ENCODE assay signal across 29 cellular contexts in genomic region chr20:13422637-13423036, GRCh38.
A peak's percentile ranks its signal among the peaks of the same experiment; 100 is the strongest.
DNase-seq lines count a peak whose midpoint lies in the region; ATAC-seq and TF ChIP-seq lines count a peak whose summit lies in the region.
"Had no signal": no experiment of that assay in that cellular context is flagged by ENCODE, and none has a peak within 500 bp of the region (broad histone marks: within the 10 kb centered on the region; RNA-seq: fewer than 3 reads in every experiment).

No MANE protein-coding gene starts in this region.

- H3K9me3 ChIP-seq in mammary epithelial cell (replicated peaks; ENCODE audit: insufficient read depth, low read length): no peaks in the 10 kb centered on the region
- H3K9me3 ChIP-seq: left lung, psoas muscle, SJSA1, vagina had no signal

- no peaks in the 10 kb centered on the region for H3K79me2 ChIP-seq in mammary epithelial cell (ENCODE audit: insufficient read depth, low read length)

- no peak overlapping the region for H3K4me3 Mint-ChIP-seq in activated T-helper 2 cell treated with anti-CD3 and anti-CD28 coated beads, Interferon-gamma antibody, Interleukin-2, Interleukin-4, amounts not matched to agents 10 μg/mL and 5 μg/mL and 100 μg/mL, durations not matched to agents 14 hours and 24 hours and 36 hours (ENCODE audit: low read depth)
- H3K4me3 Mint-ChIP-seq: activated CD4-positive, alpha-beta memory T cell treated with anti-CD3 and anti-CD28 coated beads, Interleukin-2, amount 10 ng/mL, durations not matched to agents 7 days and 5 days; B cell; CD8-positive, alpha-beta memory T cell; naive thymus-derived CD8-positive, alpha-beta T cell; stimulated activated naive CD8-positive, alpha-beta T cell treated with anti-CD3 and anti-CD28 coated beads, Interleukin-15, amount 100 ng/mL, for 72 hours had no signal

- H3K9ac ChIP-seq in mammary epithelial cell (ENCODE audit: insufficient read depth, low read length): no peak overlapping the region

- no peaks in the 10 kb centered on the region for H4K20me1 ChIP-seq in mammary epithelial cell (ENCODE audit: insufficient read depth, low read length)

- peaks cover 1% of the 10 kb centered on the region for H3K36me3 ChIP-seq in mammary epithelial cell (ENCODE audit: insufficient read depth, low read length)
- H3K36me3 ChIP-seq: left lung, SJSA1, vagina had no signal

- intact Hi-C loops in mammary epithelial cell (cut with micrococcal nuclease): no loop called here
- intact Hi-C loops in activated T-helper 2 cell treated with anti-CD3 and anti-CD28 coated beads, Interferon-gamma antibody, Interleukin-2, Interleukin-4, amounts not matched to agents 10 μg/mL and 5 μg/mL and 100 μg/mL, durations not matched to agents 14 hours and 24 hours and 36 hours (cut with micrococcal nuclease): no loop called here

- H3K4me1 Mint-ChIP-seq in activated T-helper 2 cell treated with anti-CD3 and anti-CD28 coated beads, Interferon-gamma antibody, Interleukin-2, Interleukin-4, amounts not matched to agents 10 μg/mL and 5 μg/mL and 100 μg/mL, durations not matched to agents 14 hours and 24 hours and 36 hours (ENCODE audit: low read depth): peaks cover 6% of the 10 kb centered on the region
- H3K4me1 Mint-ChIP-seq: activated CD4-positive, alpha-beta memory T cell treated with anti-CD3 and anti-CD28 coated beads, Interleukin-2, amount 10 ng/mL, durations not matched to agents 7 days and 5 days; B cell; stimulated activated naive CD8-positive, alpha-beta T cell treated with anti-CD3 and anti-CD28 coated beads, Interleukin-15, amount 100 ng/mL, for 72 hours had no signal

- peaks cover 12% of the 10 kb centered on the region for H3K36me3 Mint-ChIP-seq in activated T-helper 2 cell treated with anti-CD3 and anti-CD28 coated beads, Interferon-gamma antibody, Interleukin-2, Interleukin-4, amounts not matched to agents 10 μg/mL and 5 μg/mL and 100 μg/mL, durations not matched to agents 14 hours and 24 hours and 36 hours (ENCODE audit: low read depth)

- H3K27me3 Mint-ChIP-seq in activated T-helper 2 cell treated with anti-CD3 and anti-CD28 coated beads, Interferon-gamma antibody, Interleukin-2, Interleukin-4, amounts not matched to agents 10 μg/mL and 5 μg/mL and 100 μg/mL, durations not matched to agents 14 hours and 24 hours and 36 hours (ENCODE audit: low read depth): no peaks in the 10 kb centered on the region
- H3K27me3 Mint-ChIP-seq: activated CD4-positive, alpha-beta memory T cell treated with anti-CD3 and anti-CD28 coated beads, Interleukin-2, amount 10 ng/mL, durations not matched to agents 7 days and 5 days; B cell; CD8-positive, alpha-beta memory T cell; naive thymus-derived CD8-positive, alpha-beta T cell; stimulated activated naive CD8-positive, alpha-beta T cell treated with anti-CD3 and anti-CD28 coated beads, Interleukin-15, amount 100 ng/mL, for 72 hours had no signal

- ATAC-seq in left lobe of liver: peak; percentile 23
- no peak for ATAC-seq in GM21786 (IDR thresholded peaks at IDR 0.05; ENCODE audit: unreplicated experiment)
- ATAC-seq: left lung; naive thymus-derived CD8-positive, alpha-beta T cell; psoas muscle; stimulated activated naive CD8-positive, alpha-beta T cell treated with anti-CD3 and anti-CD28 coated beads, Interleukin-15, amount 100 ng/mL, for 72 hours had no signal

- in situ Hi-C loops in mammary epithelial cell (cut with MboI; ENCODE audit: low sequenced_read_pairs in 2 of 2): no loop called here

- WGBS in mammary epithelial cell (ENCODE audit: low coverage, missing lambda C conversion rate): 100% methylated on average over 1 of the region's 1 CpG

- H3K4me3 ChIP-seq in mammary epithelial cell (replicated peaks in 1 of 3; ENCODE audit: insufficient read depth in 1 of 3, low read depth in 2 of 3, low read length in 3 of 3): no peak overlapping the region
- H3K4me3 ChIP-seq: left lung, psoas muscle, SJSA1, vagina had no signal

- no peak overlapping the region for H3K27ac Mint-ChIP-seq in activated T-helper 2 cell treated with anti-CD3 and anti-CD28 coated beads, Interferon-gamma antibody, Interleukin-2, Interleukin-4, amounts not matched to agents 10 μg/mL and 5 μg/mL and 100 μg/mL, durations not matched to agents 14 hours and 24 hours and 36 hours
- H3K27ac Mint-ChIP-seq: activated CD4-positive, alpha-beta memory T cell treated with anti-CD3 and anti-CD28 coated beads, Interleukin-2, amount 10 ng/mL, durations not matched to agents 7 days and 5 days; B cell; CD8-positive, alpha-beta memory T cell; naive thymus-derived CD8-positive, alpha-beta T cell had no signal

- no peak overlapping the region for H2AFZ ChIP-seq in mammary epithelial cell (ENCODE audit: low read depth, low read length)

- dilution Hi-C loops in mammary epithelial cell (cut with HindIII; ENCODE audit: low sequenced_read_pairs): no loop called here

- CTCF ChIA-PET in mammary epithelial cell (lab: Charles Lee; ENCODE audit: low non-redundant PET): no interaction called here

- no peak overlapping the region for H3K27ac ChIP-seq in mammary epithelial cell (ENCODE audit: insufficient read depth, low read depth, low read length)
- H3K27ac ChIP-seq: left lung, psoas muscle, SJSA1, vagina had no signal

- DNase-seq in DMS53 treated with DMSO at 0.1 percent for 48 hours (lab: John Stamatoyannopoulos, UW; ENCODE audit: unreplicated experiment): peak; percentile 12
- peak; percentile 12 for DNase-seq in M059J (ENCODE audit: low read depth)
- DNase-seq in mammary epithelial cell: peak; percentile 40
- no peak for DNase-seq in left lobe of liver (ENCODE audit: low spot score)
- DNase-seq in hypothalamus (lab: John Stamatoyannopoulos, UW): no peak
- no peak for DNase-seq in activated T-helper 2 cell treated with anti-CD3 and anti-CD28 coated beads, Interferon-gamma antibody, Interleukin-2, Interleukin-4, amounts not matched to agents 10 μg/mL and 5 μg/mL and 100 μg/mL, durations not matched to agents 14 hours and 24 hours and 36 hours (ENCODE audit: low spot score)
- no peak for DNase-seq in HuH-7 (ENCODE audit: low spot score)
- DNase-seq: activated CD4-positive, alpha-beta memory T cell treated with anti-CD3 and anti-CD28 coated beads, Interleukin-2, amount 10 ng/mL, durations not matched to agents 7 days and 5 days; activated CD4-positive, alpha-beta T cell treated with anti-CD3 and anti-CD28 coated beads for 1 hour; activated CD8-positive, alpha-beta memory T cell treated with anti-CD3 and anti-CD28 coated beads, Interleukin-2, amount 50 U/mL, for 48 hours; activated naive CD4-positive, alpha-beta T cell treated with anti-CD3 and anti-CD28 coated beads, Interleukin-2, amount 50 U/mL, for 16 hours; amygdala; CD8-positive, alpha-beta memory T cell; effector CD8-positive, alpha-beta T cell; GF-D8; Karpas-422; left lung; midbrain; naive thymus-derived CD8-positive, alpha-beta T cell; NCI-H1694 treated with DMSO at 0.1 percent for 48 hours; NCI-H524 treated with DMSO at 0.1 percent for 48 hours; nucleus accumbens; psoas muscle; stimulated activated naive CD8-positive, alpha-beta T cell treated with anti-CD3 and anti-CD28 coated beads, Interleukin-15, amount 100 ng/mL, for 72 hours; T-helper 1 cell had no signal

- BruUV-seq in mammary epithelial cell (replicated peaks; lab: Mats Ljungman, UMichigan): no TSS peak

- H3K9me3 Mint-ChIP-seq in activated T-helper 2 cell treated with anti-CD3 and anti-CD28 coated beads, Interferon-gamma antibody, Interleukin-2, Interleukin-4, amounts not matched to agents 10 μg/mL and 5 μg/mL and 100 μg/mL, durations not matched to agents 14 hours and 24 hours and 36 hours: peaks cover 4% of the 10 kb centered on the region
- H3K9me3 Mint-ChIP-seq: activated CD4-positive, alpha-beta memory T cell treated with anti-CD3 and anti-CD28 coated beads, Interleukin-2, amount 10 ng/mL, durations not matched to agents 7 days and 5 days; CD8-positive, alpha-beta memory T cell; naive thymus-derived CD8-positive, alpha-beta T cell; stimulated activated naive CD8-positive, alpha-beta T cell treated with anti-CD3 and anti-CD28 coated beads, Interleukin-15, amount 100 ng/mL, for 72 hours had no signal

- H3K4me1 ChIP-seq in mammary epithelial cell (ENCODE audit: insufficient read depth, low read length): peaks cover 3% of the 10 kb centered on the region
- H3K4me1 ChIP-seq: psoas muscle, SJSA1 had no signal

- no peaks in the 10 kb centered on the region for H3K27me3 ChIP-seq in mammary epithelial cell (ENCODE audit: insufficient read depth, low read length)
- H3K27me3 ChIP-seq: left lung, SJSA1, vagina had no signal

- H3K4me2 ChIP-seq in mammary epithelial cell (ENCODE audit: insufficient read depth, low read depth, low read length): no peak overlapping the region

- TF ChIP-seq CTCF in mammary epithelial cell (conservative IDR thresholded peaks at IDR 0.05 in 1 of 2, IDR thresholded peaks at IDR 0.05 in 1 of 2; ENCODE audit: extremely low read depth in 1 of 2, insufficient read depth in 1 of 2, low read depth in 1 of 2, low read length in 2 of 2): no peak

Comparison
In these comparisons a context has a peak if more than half of its experiments do, and no peak if none do; other contexts are left out.
1. DNase-seq: peak in DMS53 treated with DMSO at 0.1 percent for 48 hours (single experiment), M059J (single experiment) and mammary epithelial cell (single experiment); none in left lobe of liver (single experiment), hypothalamus (0 of 51), activated T-helper 2 cell treated with anti-CD3 and anti-CD28 coated beads, Interferon-gamma antibody, Interleukin-2, Interleukin-4, amounts not matched to agents 10 μg/mL and 5 μg/mL and 100 μg/mL, durations not matched to agents 14 hours and 24 hours and 36 hours (single experiment) and HuH-7 (single experiment).